14 cellular contexts compared by ENCODE assay signal in genomic region chr14:105136401-105137322, GRCh38.
"Had no signal": no experiment of that assay in that cellular context is flagged by ENCODE, and none has a peak within 500 bp of the region (broad histone marks: within the 10 kb centered on the region; RNA-seq: fewer than 3 reads in every experiment).

No MANE protein-coding gene starts in this region.

- H3K4me3 Mint-ChIP-seq: activated B cell treated with CpG ODN at 0.5 μM for 24 hours; activated naive CD4-positive, alpha-beta T cell treated with anti-CD3 and anti-CD28 coated beads for 36 hours; naive B cell; stimulated activated effector memory CD8-positive, alpha-beta T cell treated with anti-CD3 and anti-CD28 coated beads, Interleukin-12 subunit alpha, Interleukin-12 subunit beta, amount 100 ng/mL, for 72 hours had no signal

- H3K27me3 ChIP-seq: tibial nerve, vagina had no signal

- H3K4me1 Mint-ChIP-seq: activated B cell treated with CpG ODN at 0.5 μM for 24 hours; stimulated activated effector memory CD8-positive, alpha-beta T cell treated with anti-CD3 and anti-CD28 coated beads, Interleukin-12 subunit alpha, Interleukin-12 subunit beta, amount 100 ng/mL, for 72 hours had no signal

- DNase-seq: activated B cell treated with CpG ODN at 0.5 μM for 24 hours; activated CD4-positive, alpha-beta T cell treated with anti-CD3 and anti-CD28 coated beads for 48 hours; activated CD8-positive, alpha-beta memory T cell treated with anti-CD3 and anti-CD28 coated beads for 24 hours; activated naive CD4-positive, alpha-beta T cell treated with anti-CD3 and anti-CD28 coated beads for 36 hours; dermis blood vessel endothelial cell; naive B cell; retina; stimulated activated CD4-positive, alpha-beta T cell treated with anti-CD3 and anti-CD28 coated beads, Interleukin-1b, Interleukin-23, amount 100 ng/mL, for 48 hours; T-helper 2 cell had no signal

- H3K4me1 ChIP-seq: heart left ventricle, tibial nerve, vagina had no signal

- H3K4me3 ChIP-seq: heart left ventricle, tibial nerve, vagina had no signal

- H3K36me3 ChIP-seq: neutrophil, vagina had no signal

- H3K27ac ChIP-seq: heart left ventricle, neutrophil, tibial nerve, vagina had no signal

- H3K27ac Mint-ChIP-seq: activated B cell treated with CpG ODN at 0.5 μM for 24 hours; activated naive CD4-positive, alpha-beta T cell treated with anti-CD3 and anti-CD28 coated beads for 36 hours; naive B cell; stimulated activated effector memory CD8-positive, alpha-beta T cell treated with anti-CD3 and anti-CD28 coated beads, Interleukin-12 subunit alpha, Interleukin-12 subunit beta, amount 100 ng/mL, for 72 hours had no signal

- H3K36me3 Mint-ChIP-seq: stimulated activated effector memory CD8-positive, alpha-beta T cell treated with anti-CD3 and anti-CD28 coated beads, Interleukin-12 subunit alpha, Interleukin-12 subunit beta, amount 100 ng/mL, for 72 hours had no signal
